ENCODE assay signal across 18 cellular contexts in genomic region chr3:134093906-134094305, GRCh38.
A peak's percentile ranks its signal among the peaks of the same experiment; 100 is the strongest.
DNase-seq lines count a peak whose midpoint lies in the region; ATAC-seq and TF ChIP-seq lines count a peak whose summit lies in the region.
"Had no signal": no experiment of that assay in that cellular context is flagged by ENCODE, and none has a peak within 500 bp of the region (broad histone marks: within the 10 kb centered on the region; RNA-seq: fewer than 3 reads in every experiment).

No MANE protein-coding gene starts in this region.

- intact Hi-C loops in activated CD4-positive, alpha-beta T cell treated with anti-CD3 and anti-CD28 coated beads for 36 hours (cut with DNase I, micrococcal nuclease), result no loop called here

- peaks cover 7% of the 10 kb centered on the region for H3K9me3 Mint-ChIP-seq in activated CD4-positive, alpha-beta T cell treated with anti-CD3 and anti-CD28 coated beads for 36 hours (ENCODE audit: low read depth)
- H3K9me3 Mint-ChIP-seq: T-helper 1 cell treated with Interleukin-12 subunit alpha and Interleukin-12 subunit beta and Interleukin-4 antibody, amounts not matched to agents 30 μg/mL and 1 μg/mL, for 36 hours had no signal

- peak; percentile 25 for DNase-seq in GM03348 (ENCODE audit: low spot score)
- DNase-seq in M059J (ENCODE audit: low read depth), result peak; percentile 61
- DNase-seq in choroid plexus epithelial cell (ENCODE audit: low read depth), result peak; percentile 38
- no peak for DNase-seq in activated CD4-positive, alpha-beta T cell treated with anti-CD3 and anti-CD28 coated beads for 36 hours
- DNase-seq in DMS 273 (lab: John Stamatoyannopoulos, UW; ENCODE audit: unreplicated experiment), result no peak
- no peak for DNase-seq in pons (ENCODE audit: low spot score)
- DNase-seq: ACHN, DMS153, Karpas-422, NCI-H1092 treated with DMSO at 0.1 percent for 48 hours, NCI-H510A treated with DMSO at 0.1 percent for 48 hours, NCI-H82, PC-3, SIG-M5 had no signal

- no peak for ATAC-seq in activated CD4-positive, alpha-beta T cell treated with anti-CD3 and anti-CD28 coated beads for 36 hours
- no peak for ATAC-seq in HG03460 (IDR thresholded peaks at IDR 0.05; ENCODE audit: unreplicated experiment)
- ATAC-seq: PC-3 had no signal

- H3K27ac Mint-ChIP-seq in activated CD4-positive, alpha-beta T cell treated with anti-CD3 and anti-CD28 coated beads for 36 hours, result no peak overlapping the region
- H3K27ac Mint-ChIP-seq: CD14-positive monocyte; IgD-negative memory B cell; T-helper 1 cell treated with Interleukin-12 subunit alpha and Interleukin-12 subunit beta and Interleukin-4 antibody, amounts not matched to agents 30 μg/mL and 1 μg/mL, for 36 hours had no signal

- H3K4me1 Mint-ChIP-seq in activated CD4-positive, alpha-beta T cell treated with anti-CD3 and anti-CD28 coated beads for 36 hours, result no peaks in the 10 kb centered on the region
- H3K4me1 Mint-ChIP-seq: CD14-positive monocyte, IgD-negative memory B cell had no signal

- H3K4me3 ChIP-seq in choroid plexus epithelial cell (ENCODE audit: low read depth, low read length), result no peak overlapping the region

- no peak for TF ChIP-seq CTCF in choroid plexus epithelial cell (conservative IDR thresholded peaks at IDR 0.05; ENCODE audit: low read depth, low read length)

- no peaks in the 10 kb centered on the region for H3K27me3 Mint-ChIP-seq in activated CD4-positive, alpha-beta T cell treated with anti-CD3 and anti-CD28 coated beads for 36 hours

- CTCF ChIA-PET in activated CD4-positive, alpha-beta T cell treated with anti-CD3 and anti-CD28 coated beads for 36 hours (lab: Charles Lee), result no interaction called here

- H3K36me3 Mint-ChIP-seq in activated CD4-positive, alpha-beta T cell treated with anti-CD3 and anti-CD28 coated beads for 36 hours (ENCODE audit: low read depth), result no peaks in the 10 kb centered on the region
- H3K36me3 Mint-ChIP-seq: CD14-positive monocyte, IgD-negative memory B cell had no signal

- POLR2A ChIA-PET in activated CD4-positive, alpha-beta T cell treated with anti-CD3 and anti-CD28 coated beads for 36 hours (lab: Charles Lee), result no interaction called here

- no peak overlapping the region for H3K4me3 Mint-ChIP-seq in activated CD4-positive, alpha-beta T cell treated with anti-CD3 and anti-CD28 coated beads for 36 hours
- H3K4me3 Mint-ChIP-seq: CD14-positive monocyte; IgD-negative memory B cell; T-helper 1 cell treated with Interleukin-12 subunit alpha and Interleukin-12 subunit beta and Interleukin-4 antibody, amounts not matched to agents 30 μg/mL and 1 μg/mL, for 36 hours had no signal

Comparison
In these comparisons a context has a peak if more than half of its experiments do, and no peak if none do; other contexts are left out.
1. DNase-seq: peak in GM03348 (single experiment), M059J (single experiment) and choroid plexus epithelial cell (single experiment); none in activated CD4-positive, alpha-beta T cell treated with anti-CD3 and anti-CD28 coated beads for 36 hours (single experiment), DMS 273 (single experiment) and pons (single experiment).